ENCODE assay signal across 8 cellular contexts in the genomic region with DNA sequence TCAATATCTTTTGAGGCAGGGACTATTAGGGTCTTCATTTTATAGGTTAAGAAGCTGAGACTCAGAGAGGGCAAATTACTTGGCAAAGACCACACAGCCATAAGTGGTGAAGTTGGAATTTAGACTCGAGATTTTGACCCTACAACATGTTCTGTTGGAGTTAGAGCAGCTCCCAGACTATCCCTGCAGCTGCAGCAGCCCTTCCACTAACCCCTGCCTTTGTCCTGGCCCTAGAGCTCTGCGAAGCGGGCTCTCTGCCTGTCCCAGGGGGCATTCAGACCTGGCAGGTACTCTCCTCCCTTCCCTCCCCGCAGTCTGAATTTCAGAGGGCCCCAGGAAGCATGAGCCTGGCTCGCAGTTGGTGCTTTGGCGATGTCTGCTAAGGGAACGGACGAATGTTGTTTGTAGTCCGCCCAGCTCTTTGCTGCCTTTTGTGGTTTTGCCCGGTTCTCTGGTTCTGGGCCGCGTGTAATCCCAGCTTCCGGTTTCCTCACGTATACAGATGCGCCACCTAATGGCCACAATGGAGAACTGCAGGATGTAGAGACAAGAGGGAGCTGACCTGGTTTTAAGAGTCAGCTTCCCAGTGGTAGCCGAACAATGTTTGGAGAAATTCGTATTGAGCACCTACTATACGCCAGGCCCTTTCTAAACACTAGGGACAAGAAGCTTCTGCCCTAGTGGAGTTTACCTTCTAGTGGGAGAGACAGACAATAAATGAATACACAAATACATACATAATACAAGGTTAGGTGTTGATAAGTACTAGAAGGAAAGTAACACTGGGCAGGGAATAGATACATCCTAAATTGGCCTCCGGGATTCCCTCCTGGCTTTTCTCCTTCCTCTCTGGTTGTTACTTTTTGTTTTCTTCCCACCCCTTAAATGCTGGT.
DNase-seq lines count a peak whose midpoint lies in the region; ATAC-seq and TF ChIP-seq lines count a peak whose summit lies in the region.

No MANE protein-coding gene starts in this region.

- H3K4me1 Mint-ChIP-seq in activated T-cell treated with anti-CD3 and anti-CD28 coated beads, Interleukin-2, amount 50 U/mL, for 72 hours (ENCODE audit: low read depth), result peaks cover 21% of the 10 kb centered on the region
- H3K4me1 Mint-ChIP-seq in nephron, result peaks cover 27% of the 10 kb centered on the region

- H3K9me3 Mint-ChIP-seq in activated T-cell treated with anti-CD3 and anti-CD28 coated beads, Interleukin-2, amount 50 U/mL, for 72 hours, result no peaks in the 10 kb centered on the region
- H3K9me3 Mint-ChIP-seq in nephron, result no peaks in the 10 kb centered on the region

- peak; percentile 51 for DNase-seq in DMS 273 treated with DMSO at 0.1 percent for 48 hours (lab: John Stamatoyannopoulos, UW)
- peak; percentile 80 for DNase-seq in KG1 (lab: John Stamatoyannopoulos, UW)
- DNase-seq in Peyer's patch, result peak; percentile 66 to 91 (median 81)
- peak; percentile 70 to 73 for DNase-seq in activated T-cell treated with anti-CD3 and anti-CD28 coated beads, Interleukin-2, amount 50 U/mL, for 72 hours
- peak; percentile 84 for DNase-seq in fibroblast of mammary gland (ENCODE audit: low read depth)
- DNase-seq in stimulated activated naive CD4-positive, alpha-beta T cell (lab: John Stamatoyannopoulos, UW), result peak; percentile 36 to 80 (median 52)

- ATAC-seq in GM21529 (IDR thresholded peaks at IDR 0.05; ENCODE audit: unreplicated experiment), result peak; percentile 62
- ATAC-seq in activated T-cell treated with anti-CD3 and anti-CD28 coated beads, Interleukin-2, amount 50 U/mL, for 72 hours (replicated peaks in 1 of 2), result peak; percentile 68 to 75

- H3K27ac Mint-ChIP-seq in activated T-cell treated with anti-CD3 and anti-CD28 coated beads, Interleukin-2, amount 50 U/mL, for 72 hours, result peak overlapping the region; percentile 68
- H3K27ac Mint-ChIP-seq in nephron, result peak overlapping the region; percentile 24 to 90 (median 83)

- H3K4me3 ChIP-seq in Peyer's patch (peak overlapping the region in 1 of 4 donors; percentile 3), fibroblast of mammary gland (ENCODE audit: control insufficient read depth, low read depth, low read length) (peak overlapping the region; percentile 16)

- H3K27ac ChIP-seq in Peyer's patch, result no peak overlapping the region

- no peaks in the 10 kb centered on the region for H3K27me3 ChIP-seq in Peyer's patch

- TF ChIP-seq POLR2A in Peyer's patch (IDR thresholded peaks at IDR 0.05), result no peak

- H3K36me3 Mint-ChIP-seq in activated T-cell treated with anti-CD3 and anti-CD28 coated beads, Interleukin-2, amount 50 U/mL, for 72 hours (ENCODE audit: insufficient read depth in 2 of 2), result no peaks in the 10 kb centered on the region
- H3K36me3 Mint-ChIP-seq in nephron (ENCODE audit: low read depth), result no peaks in the 10 kb centered on the region

- no peaks in the 10 kb centered on the region for H3K27me3 Mint-ChIP-seq in activated T-cell treated with anti-CD3 and anti-CD28 coated beads, Interleukin-2, amount 50 U/mL, for 72 hours (ENCODE audit: low read depth)
- peaks cover under 1% of the 10 kb centered on the region for H3K27me3 Mint-ChIP-seq in nephron (ENCODE audit: low read depth)

- peaks cover 0 to 5% (median 0%) of the 10 kb centered on the region in 4 donors for H3K4me1 ChIP-seq in Peyer's patch

- TF ChIP-seq CTCF in Peyer's patch (IDR thresholded peaks at IDR 0.05) (peak; percentile 85 to 93 (median 88)), fibroblast of mammary gland (conservative IDR thresholded peaks at IDR 0.05; ENCODE audit: control insufficient read depth, insufficient read depth, low read depth, low read length) (peak; percentile 91), nephron (IDR thresholded peaks at IDR 0.05; ENCODE audit: unreplicated experiment in 3 of 3) (peak; percentile 90 to 95 (median 91))

- H3K9me3 ChIP-seq in Peyer's patch, result no peaks in the 10 kb centered on the region

- H3K36me3 ChIP-seq in Peyer's patch, result no peaks in the 10 kb centered on the region

- peak overlapping the region; percentile 61 to 67 for H3K4me3 Mint-ChIP-seq in activated T-cell treated with anti-CD3 and anti-CD28 coated beads, Interleukin-2, amount 50 U/mL, for 72 hours
- H3K4me3 Mint-ChIP-seq in nephron, result peak overlapping the region; percentile 30 to 47 (median 38)
